Comparison of ENCODE assay signal across 17 cellular contexts in genomic region chr22:24827305-24827704, GRCh38. TPM values are rescaled to one million over a fixed set of nuclear protein-coding genes. Genes with fewer than 3 reads are reported as not detected.
A peak's percentile ranks its signal among the peaks of the same experiment; 100 is the strongest.
DNase-seq lines count a peak whose midpoint lies in the region; ATAC-seq and TF ChIP-seq lines count a peak whose summit lies in the region.
"Had no signal": no experiment of that assay in that cellular context is flagged by ENCODE, and none has a peak within 500 bp of the region (broad histone marks: within the 10 kb centered on the region; RNA-seq: fewer than 3 reads in every experiment).

No MANE protein-coding gene starts in this region.

- H3K9me3 ChIP-seq in upper lobe of right lung, result no peaks in the 10 kb centered on the region
- H3K9me3 ChIP-seq in A673 (ENCODE audit: low read depth, low read length, poor library complexity, severe bottlenecking), result no peaks in the 10 kb centered on the region
- H3K9me3 ChIP-seq: SK-N-SH had no signal

- POLR2A ChIA-PET in A673 (lab: Charles Lee; ENCODE audit: low non-redundant PET), result no interaction called here

- BruUV-seq in A673 (replicated peaks; lab: Mats Ljungman, UMichigan), result no TSS peak

- H3K4me3 ChIP-seq in upper lobe of right lung (no peak overlapping the region), A673 (ENCODE audit: low read depth, low read length, poor library complexity, severe bottlenecking) (no peak overlapping the region)

- H3K36me3 ChIP-seq in upper lobe of right lung (no peaks in the 10 kb centered on the region), A673 (ENCODE audit: insufficient read depth, low read length, poor library complexity, severe bottlenecking) (no peaks in the 10 kb centered on the region)

- ATAC-seq in Right ventricle myocardium superior (ENCODE audit: poor library complexity) (no peak), foreskin keratinocyte (peak; percentile 9), upper lobe of right lung (peak; percentile 85), HG02981 (IDR thresholded peaks at IDR 0.05; ENCODE audit: unreplicated experiment) (no peak)

- in situ Hi-C loops in GM13976 (cut with MboI; ENCODE audit: low sequenced_read_pairs, unreplicated experiment), result no loop called here

- CTCF ChIA-PET in A673 (lab: Charles Lee), result no interaction called here

- TF ChIP-seq CTCF in foreskin keratinocyte (conservative IDR thresholded peaks at IDR 0.05) (no peak), upper lobe of right lung (IDR thresholded peaks at IDR 0.05) (no peak), GM13976 (IDR thresholded peaks at IDR 0.05; ENCODE audit: borderline replicate concordance, control extremely low read depth, extremely low read depth, insufficient read depth, missing control alignments) (no peak), A673 (conservative IDR thresholded peaks at IDR 0.05; ENCODE audit: low read depth, low read length) (no peak)

- no peaks in the 10 kb centered on the region for H3K4me1 ChIP-seq in foreskin keratinocyte
- no peaks in the 10 kb centered on the region for H3K4me1 ChIP-seq in upper lobe of right lung
- no peaks in the 10 kb centered on the region for H3K4me1 ChIP-seq in A673 (ENCODE audit: insufficient read depth, low read length, poor library complexity, severe bottlenecking)

- DNase-seq in Right ventricle myocardium superior (peak; percentile 11), cardiac septum (ENCODE audit: low spot score) (no peak), NCI-H510A treated with DMSO at 0.1 percent for 48 hours (lab: John Stamatoyannopoulos, UW) (peak; percentile 75), foreskin keratinocyte (no peak), upper lobe of right lung (peak; percentile 81), GM13976 (ENCODE audit: low spot score) (no peak), A673 (ENCODE audit: low spot score) (no peak)
- DNase-seq: activated CD4-positive, alpha-beta T cell treated with anti-CD3 and anti-CD28 coated beads, Interleukin-2, amount 10 ng/mL, durations not matched to agents 24 days and 14 days; activated naive CD4-positive, alpha-beta T cell treated with anti-CD3 and anti-CD28 coated beads, Interleukin-2, amount 10 ng/mL, durations not matched to agents 7 days and 5 days; activated T-cell treated with anti-CD3 and anti-CD28 coated beads for 4 hours; CD4-positive, alpha-beta T cell; erythroblast; HCEC 1CT; NCI-H446; SK-N-SH had no signal

- intact Hi-C loops in Right ventricle myocardium superior (cut with DNase I), result no loop called here
- intact Hi-C loops in cardiac septum (cut with DNase I), result no loop called here
- intact Hi-C loops in upper lobe of right lung (cut with DNase I), result no loop called here
- intact Hi-C loops in A673 (cut with micrococcal nuclease; ENCODE audit: unreplicated experiment), result no loop called here

- no peaks in the 10 kb centered on the region for H3K27me3 ChIP-seq in foreskin keratinocyte
- H3K27me3 ChIP-seq in upper lobe of right lung, result no peaks in the 10 kb centered on the region
- no peaks in the 10 kb centered on the region for H3K27me3 ChIP-seq in A673 (replicated peaks; ENCODE audit: insufficient read depth, low read depth, low read length, poor library complexity)

- H3K27ac ChIP-seq in foreskin keratinocyte (no peak overlapping the region), upper lobe of right lung (no peak overlapping the region), A673 (ENCODE audit: low read depth, low read length, poor library complexity, severe bottlenecking) (no peak overlapping the region)

RNA-seq across cellular contexts. Expression of gene SGSM1, which starts 21.3 kb away (rescaled TPM):
- 9.2 TPM for total RNA-seq in Right ventricle myocardium superior
- 8.0 TPM for total RNA-seq in cardiac septum
- not detected in 2 replicates for total RNA-seq in foreskin keratinocyte
- not detected in 2 replicates for polyA plus RNA-seq in foreskin keratinocyte
- total RNA-seq in upper lobe of right lung, result 3.8 TPM
- total RNA-seq in A673 (2021), result not detected in 2 replicates
- total RNA-seq: M059J had no signal

RNA-seq across cellular contexts. Expression of gene PIWIL3, which starts 52.8 kb away (rescaled TPM):
- total RNA-seq in Right ventricle myocardium superior (not detected), cardiac septum (not detected), foreskin keratinocyte (not detected in 2 replicates), upper lobe of right lung (not detected), A673 (2021) (not detected in 2 replicates)
- not detected in 2 replicates for polyA plus RNA-seq in foreskin keratinocyte
- total RNA-seq: activated CD4-positive, alpha-beta T cell treated with anti-CD3 and anti-CD28 coated beads, Interleukin-2, amount 10 ng/mL, durations not matched to agents 24 days and 14 days; CD4-positive, alpha-beta T cell; M059J had no signal
- polyA plus RNA-seq: SK-N-SH had no signal

Comparison
In these comparisons a context has a peak if more than half of its experiments do, and no peak if none do; other contexts are left out.
1. DNase-seq: peak in Right ventricle myocardium superior (single experiment), NCI-H510A treated with DMSO at 0.1 percent for 48 hours (single experiment) and upper lobe of right lung (single experiment); none in cardiac septum (single experiment), foreskin keratinocyte (0 of 2), GM13976 (single experiment) and A673 (single experiment).
2. ATAC-seq: peak in foreskin keratinocyte (single experiment) and upper lobe of right lung (single experiment); none in Right ventricle myocardium superior (single experiment) and HG02981 (single experiment).